ENCODE assay signal across 1 cellular context in genomic region chr6:160221423-160221822, GRCh38.
TF ChIP-seq lines count a peak whose summit lies in the region.

No MANE protein-coding gene starts in this region.

TF ChIP-seq in GM12878, 131 proteins besides CTCF, POLR2A, EP300 and RAD21 (continued from another document):
- no peak for TF ChIP-seq CEBPZ (IDR thresholded peaks at IDR 0.05; ENCODE audit: low read depth, low read length)
- no peak for TF ChIP-seq ELK1 (IDR thresholded peaks at IDR 0.05; ENCODE audit: low read depth, low read length)
- TF ChIP-seq, protein P1, sequence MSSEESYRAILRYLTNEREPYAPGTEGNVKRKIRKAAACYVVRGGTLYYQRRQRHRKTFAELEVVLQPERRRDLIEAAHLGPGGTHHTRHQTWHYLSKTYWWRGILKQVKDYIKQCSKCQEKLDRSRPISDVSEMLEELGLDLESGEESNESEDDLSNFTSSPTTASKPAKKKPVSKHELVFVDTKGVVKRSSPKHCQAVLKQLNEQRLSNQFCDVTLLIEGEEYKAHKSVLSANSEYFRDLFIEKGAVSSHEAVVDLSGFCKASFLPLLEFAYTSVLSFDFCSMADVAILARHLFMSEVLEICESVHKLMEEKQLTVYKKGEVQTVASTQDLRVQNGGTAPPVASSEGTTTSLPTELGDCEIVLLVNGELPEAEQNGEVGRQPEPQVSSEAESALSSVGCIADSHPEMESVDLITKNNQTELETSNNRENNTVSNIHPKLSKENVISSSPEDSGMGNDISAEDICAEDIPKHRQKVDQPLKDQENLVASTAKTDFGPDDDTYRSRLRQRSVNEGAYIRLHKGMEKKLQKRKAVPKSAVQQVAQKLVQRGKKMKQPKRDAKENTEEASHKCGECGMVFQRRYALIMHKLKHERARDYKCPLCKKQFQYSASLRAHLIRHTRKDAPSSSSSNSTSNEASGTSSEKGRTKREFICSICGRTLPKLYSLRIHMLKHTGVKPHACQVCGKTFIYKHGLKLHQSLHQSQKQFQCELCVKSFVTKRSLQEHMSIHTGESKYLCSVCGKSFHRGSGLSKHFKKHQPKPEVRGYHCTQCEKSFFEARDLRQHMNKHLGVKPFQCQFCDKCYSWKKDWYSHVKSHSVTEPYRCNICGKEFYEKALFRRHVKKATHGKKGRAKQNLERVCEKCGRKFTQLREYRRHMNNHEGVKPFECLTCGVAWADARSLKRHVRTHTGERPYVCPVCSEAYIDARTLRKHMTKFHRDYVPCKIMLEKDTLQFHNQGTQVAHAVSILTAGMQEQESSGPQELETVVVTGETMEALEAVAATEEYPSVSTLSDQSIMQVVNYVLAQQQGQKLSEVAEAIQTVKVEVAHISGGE (CRISPR knock-in tag; IDR thresholded peaks at IDR 0.05), result no peak
- no peak for TF ChIP-seq HDGF (IDR thresholded peaks at IDR 0.05)
- TF ChIP-seq CHD2 (IDR thresholded peaks at IDR 0.05; ENCODE audit: borderline replicate concordance, low read depth, low read length), result no peak
TF ChIP-seq in GM12878: peak in this region for 0.
